19 cellular contexts compared by ENCODE assay signal in genomic region chr13:41562541-41563178, GRCh38.
DNase-seq lines count a peak whose midpoint lies in the region; ATAC-seq and TF ChIP-seq lines count a peak whose summit lies in the region.
"Had no signal": no experiment of that assay in that cellular context is flagged by ENCODE, and none has a peak within 500 bp of the region (broad histone marks: within the 10 kb centered on the region; RNA-seq: fewer than 3 reads in every experiment).

No MANE protein-coding gene starts in this region.

- DNase-seq in MV-4-11 (lab: John Stamatoyannopoulos, UW) (peak; percentile 28), left lung (no peak), Ammon's horn (ENCODE audit: low spot score) (no peak), T-helper 17 cell (no peak)
- no peak for DNase-seq in NK-92 treated with Interleukin-12 subunit alpha and Interleukin-12 subunit beta, amount 100 ng/mL, for 24 hours (lab: John Stamatoyannopoulos, UW)
- no peak for DNase-seq in stimulated activated CD4-positive, alpha-beta T cell treated with anti-CD3 and anti-CD28 coated beads, Interleukin-4, amount 100 ng/mL, for 24 hours
- DNase-seq: activated naive CD4-positive, alpha-beta T cell treated with anti-CD3 and anti-CD28 coated beads, Interleukin-2, amount 10 ng/mL, durations not matched to agents 7 days and 5 days; effector memory CD4-positive, alpha-beta T cell; H9; Kasumi-1; NCI-H146; SK-N-SH; stimulated activated CD4-positive, alpha-beta T cell treated with anti-CD3 and anti-CD28 coated beads, Interleukin-2, amount 100 ng/mL, for 48 hours had no signal

- H3K27ac ChIP-seq in left lung, result peak overlapping the region; percentile 1 to 29
- H3K27ac ChIP-seq in temporal lobe (ENCODE audit: low read depth, low read length), result peak overlapping the region; percentile 100
- H3K27ac ChIP-seq: BLaER1, PC-9, thyroid gland had no signal

- no peak overlapping the region for H3K4me3 Mint-ChIP-seq in brain
- no peak overlapping the region for H3K4me3 Mint-ChIP-seq in T-helper 17 cell
- H3K4me3 Mint-ChIP-seq: activated naive CD4-positive, alpha-beta T cell treated with anti-CD3 and anti-CD28 coated beads, Interleukin-2, amount 10 ng/mL, durations not matched to agents 7 days and 5 days; H9 had no signal

- intact Hi-C loops in left lung (cut with DNase I), result no loop called here

- peaks cover 0 to 7% (median 0%) of the 10 kb centered on the region in 5 experiments for H3K9me3 Mint-ChIP-seq in brain
- H3K9me3 Mint-ChIP-seq: activated naive CD4-positive, alpha-beta T cell treated with anti-CD3 and anti-CD28 coated beads, Interleukin-2, amount 10 ng/mL, durations not matched to agents 7 days and 5 days; H9 had no signal

- no peaks in the 10 kb centered on the region for H3K9me3 ChIP-seq in left lung
- no peaks in the 10 kb centered on the region for H3K9me3 ChIP-seq in T-helper 17 cell (ENCODE audit: control insufficient read depth, low read length, poor library complexity, severe bottlenecking)
- H3K9me3 ChIP-seq: BLaER1, SK-N-SH, thyroid gland had no signal

- no peaks in the 10 kb centered on the region for H3K27me3 Mint-ChIP-seq in brain
- H3K27me3 Mint-ChIP-seq in T-helper 17 cell, result no peaks in the 10 kb centered on the region
- H3K27me3 Mint-ChIP-seq: activated naive CD4-positive, alpha-beta T cell treated with anti-CD3 and anti-CD28 coated beads, Interleukin-2, amount 10 ng/mL, durations not matched to agents 7 days and 5 days had no signal

- H3K36me3 Mint-ChIP-seq in brain (peaks cover under 1% of the 10 kb centered on the region), T-helper 17 cell (ENCODE audit: low read depth) (peaks cover 3% of the 10 kb centered on the region)

- no peak overlapping the region for H3K4me3 ChIP-seq in left lung
- H3K4me3 ChIP-seq: BLaER1, lung, PC-9, thyroid gland had no signal

- TF ChIP-seq CTCF in brain (conservative IDR thresholded peaks at IDR 0.05) (no peak), left lung (IDR thresholded peaks at IDR 0.05) (no peak)

- peaks cover 18 to 26% of the 10 kb centered on the region in 2 donors for H3K4me1 ChIP-seq in left lung
- H3K4me1 ChIP-seq: BLaER1 had no signal

- H3K4me1 Mint-ChIP-seq in brain, result peaks cover 55% of the 10 kb centered on the region
- no peaks in the 10 kb centered on the region for H3K4me1 Mint-ChIP-seq in T-helper 17 cell

- no peak for ATAC-seq in left lung
- no peak for ATAC-seq in T-helper 17 cell

- peaks cover 0 to 3% of the 10 kb centered on the region in 2 donors for H3K36me3 ChIP-seq in left lung
- H3K36me3 ChIP-seq: thyroid gland had no signal

- H3K27ac Mint-ChIP-seq in brain, result peak overlapping the region in 4 of 5 experiments; percentile 0 to 78 (median 74)
- H3K27ac Mint-ChIP-seq in T-helper 17 cell, result no peak overlapping the region
- H3K27ac Mint-ChIP-seq: activated naive CD4-positive, alpha-beta T cell treated with anti-CD3 and anti-CD28 coated beads, Interleukin-2, amount 10 ng/mL, durations not matched to agents 7 days and 5 days; H9 had no signal

- no peaks in the 10 kb centered on the region for H3K27me3 ChIP-seq in left lung
- H3K27me3 ChIP-seq: BLaER1, thyroid gland had no signal
